Comparison of ENCODE assay signal across 26 cellular contexts in genomic region chr11:79013509-79013908, GRCh38.
DNase-seq lines count a peak whose midpoint lies in the region; FAIRE-seq and TF ChIP-seq lines count a peak whose summit lies in the region.
"Had no signal": no experiment of that assay in that cellular context is flagged by ENCODE, and none has a peak within 500 bp of the region (broad histone marks: within the 10 kb centered on the region; RNA-seq: fewer than 3 reads in every experiment).

No MANE protein-coding gene starts in this region.

- H3K4me1 ChIP-seq in fibroblast of lung (ENCODE audit: control insufficient read depth, extremely low read depth, insufficient read depth, low read length) (no peaks in the 10 kb centered on the region), neuronal stem cell (ENCODE audit: control insufficient read depth in 2 of 2, insufficient read depth in 1 of 2, low read depth in 1 of 2, low read length in 2 of 2) (peaks cover 0 to 5% of the 10 kb centered on the region in 2 donors)
- H3K4me1 ChIP-seq: parathyroid adenoma, right lobe of liver, uterus had no signal

- no peak overlapping the region for H2BK120ac ChIP-seq in neuronal stem cell (ENCODE audit: low read depth, low read length)

- FAIRE-seq in RCC 7860 (lab: Jason Lieb, UNC): no peak
- FAIRE-seq: D721Med, endometrium, G401.6, GM18507, TTC549 had no signal

- WGBS in neuronal stem cell (ENCODE audit: extremely low coverage in 2 of 2, insufficient read length in 2 of 2, insufficient replicate concordance in 1 of 2), 2 donors: no CpG with 5 or more reads among the region's 3 CpGs

- no peak overlapping the region for H2AK5ac ChIP-seq in neuronal stem cell (ENCODE audit: low read depth, low read length)

- H3K4me2 ChIP-seq in fibroblast of lung (ENCODE audit: extremely low read depth, insufficient read depth, low read length) (no peak overlapping the region), neuronal stem cell (ENCODE audit: insufficient read depth, low read length, poor library complexity, severe bottlenecking) (no peak overlapping the region)
- H3K4me2 ChIP-seq: PC-9 had no signal

- H2BK12ac ChIP-seq in neuronal stem cell (ENCODE audit: low read length): no peak overlapping the region

- H3K4me3 ChIP-seq in fibroblast of lung (replicated peaks in 1 of 4; ENCODE audit: control extremely low read depth in 1 of 4, insufficient read depth in 1 of 4, low read depth in 3 of 4, low read length in 4 of 4) (no peak overlapping the region), neuronal stem cell (ENCODE audit: low read length in 2 of 2) (no peak overlapping the region)
- H3K4me3 ChIP-seq: PC-9, right lobe of liver, uterus had no signal

- no peak overlapping the region for H3K14ac ChIP-seq in neuronal stem cell (ENCODE audit: low read length)

- H4K8ac ChIP-seq in neuronal stem cell (ENCODE audit: low read depth, low read length): no peak overlapping the region

- H4K91ac ChIP-seq in neuronal stem cell (ENCODE audit: low read depth, low read length, poor library complexity): no peak overlapping the region

- no peak for TF ChIP-seq CTCF in fibroblast of lung (conservative IDR thresholded peaks at IDR 0.05 in 1 of 2, IDR thresholded peaks at IDR 0.05 in 1 of 2; ENCODE audit: low read depth in 1 of 2, low read length in 2 of 2)
- no peak for TF ChIP-seq CTCF in GM20000 (IDR thresholded peaks at IDR 0.05; ENCODE audit: extremely low read depth, missing control alignments)

- H2AFZ ChIP-seq in fibroblast of lung (ENCODE audit: low read length) (no peak overlapping the region), neuronal stem cell (ENCODE audit: low read length) (no peak overlapping the region)
- H2AFZ ChIP-seq: parathyroid adenoma, PC-9 had no signal

- no peak overlapping the region for H2BK5ac ChIP-seq in neuronal stem cell (ENCODE audit: low read length)

- H3K18ac ChIP-seq in neuronal stem cell (ENCODE audit: low read length): peak overlapping the region; percentile 31

- intact Hi-C loops in posterior cingulate gyrus (cut with DNase I): no loop called here

- DNase-seq in DMS53 treated with DMSO at 0.1 percent for 48 hours (lab: John Stamatoyannopoulos, UW; ENCODE audit: unreplicated experiment) (peak; percentile 16), RCC 7860 (ENCODE audit: low spot score) (peak; percentile 33), fibroblast of lung (ENCODE audit: low read depth in 2 of 2) (peak; percentile 19 to 30), neuronal stem cell (ENCODE audit: low spot score) (no peak), posterior cingulate gyrus (no peak), GM20000 (ENCODE audit: low spot score) (no peak), islet precursor cell (no peak), NK-92 (lab: John Stamatoyannopoulos, UW; ENCODE audit: unreplicated experiment) (no peak)
- DNase-seq: activated CD4-positive, CD25-positive, alpha-beta regulatory T cell treated with anti-CD3 and anti-CD28 coated beads, Interleukin-2, amount 50 U/mL, for 72 hours; activated naive CD4-positive, alpha-beta T cell treated with Interleukin-2 at 50 U/mL for 16 hours; activated T-cell treated with anti-CD3 and anti-CD28 coated beads, Interleukin-2, amount 50 U/mL, for 4 hours; amygdala; KG1; left colon; naive thymus-derived CD8-positive, alpha-beta T cell; PC-9; right lobe of liver; substantia nigra; T-cell; uterus had no signal

- H3K27ac ChIP-seq in fibroblast of lung (ENCODE audit: insufficient read depth, low read length) (no peak overlapping the region), neuronal stem cell (replicated peaks; ENCODE audit: low read length) (no peak overlapping the region)
- H3K27ac ChIP-seq: parathyroid adenoma, PC-9, right lobe of liver, uterus had no signal

- H3K79me1 ChIP-seq in neuronal stem cell (ENCODE audit: low read depth, low read length): no peaks in the 10 kb centered on the region

- H3K9ac ChIP-seq in fibroblast of lung (ENCODE audit: insufficient read depth, low read length) (no peak overlapping the region), neuronal stem cell (ENCODE audit: low read depth, low read length, poor library complexity) (no peak overlapping the region)
- H3K9ac ChIP-seq: parathyroid adenoma had no signal

- H2BK15ac ChIP-seq in neuronal stem cell (ENCODE audit: low read length): no peak overlapping the region

- H3K9me3 ChIP-seq in fibroblast of lung (ENCODE audit: control insufficient read depth, insufficient read depth, low read depth, low read length) (no peaks in the 10 kb centered on the region), neuronal stem cell (replicated peaks in 1 of 2; ENCODE audit: control insufficient read depth in 2 of 2, insufficient read depth in 1 of 2, low read depth in 1 of 2, low read length in 2 of 2) (peaks cover 2 to 4% of the 10 kb centered on the region in 2 donors)
- H3K9me3 ChIP-seq: right lobe of liver, uterus had no signal

- no peaks in the 10 kb centered on the region for H3K27me3 ChIP-seq in fibroblast of lung (ENCODE audit: control insufficient read depth, insufficient read depth, low read length)
- H3K27me3 ChIP-seq in neuronal stem cell (ENCODE audit: control insufficient read depth in 3 of 3, insufficient read depth in 3 of 3, low read depth in 1 of 3, low read length in 3 of 3): peaks cover 0 to 2% (median 0%) of the 10 kb centered on the region in 3 experiments
- H3K27me3 ChIP-seq: right lobe of liver, uterus had no signal

- no peak overlapping the region for H3K23ac ChIP-seq in neuronal stem cell (ENCODE audit: low read depth, low read length, poor library complexity)

- no peaks in the 10 kb centered on the region for H3K79me2 ChIP-seq in fibroblast of lung (ENCODE audit: control insufficient read depth, insufficient read depth, low read length)
- H3K79me2 ChIP-seq: parathyroid adenoma had no signal

- H3K36me3 ChIP-seq in fibroblast of lung (ENCODE audit: control insufficient read depth, insufficient read depth, low read length): no peaks in the 10 kb centered on the region
- no peaks in the 10 kb centered on the region for H3K36me3 ChIP-seq in neuronal stem cell (replicated peaks in 1 of 2; ENCODE audit: control insufficient read depth in 2 of 2, insufficient read depth in 2 of 2, low read length in 2 of 2)
- H3K36me3 ChIP-seq: right lobe of liver, uterus had no signal

- no peaks in the 10 kb centered on the region for H4K20me1 ChIP-seq in fibroblast of lung (ENCODE audit: control insufficient read depth, extremely low read depth, insufficient read depth, low read length)

- H3K4ac ChIP-seq in neuronal stem cell (ENCODE audit: low read length): no peak overlapping the region

Comparison
In these comparisons a context has a peak if more than half of its experiments do, and no peak if none do; other contexts are left out.
1. DNase-seq: peak in DMS53 treated with DMSO at 0.1 percent for 48 hours (single experiment), RCC 7860 (single experiment) and fibroblast of lung (2 of 2); none in neuronal stem cell (single experiment), posterior cingulate gyrus (0 of 10), GM20000 (single experiment), islet precursor cell (single experiment) and NK-92 (single experiment).